1 cellular context compared by ENCODE assay signal in genomic region chr10:110226926-110227641, GRCh38.
TF ChIP-seq lines count a peak whose summit lies in the region.

No MANE protein-coding gene starts in this region.

TF ChIP-seq in HEK293, 187 proteins besides CTCF, POLR2A, EP300 and RAD21 (continued from another document and continues in another):
- TF ChIP-seq, protein P1, sequence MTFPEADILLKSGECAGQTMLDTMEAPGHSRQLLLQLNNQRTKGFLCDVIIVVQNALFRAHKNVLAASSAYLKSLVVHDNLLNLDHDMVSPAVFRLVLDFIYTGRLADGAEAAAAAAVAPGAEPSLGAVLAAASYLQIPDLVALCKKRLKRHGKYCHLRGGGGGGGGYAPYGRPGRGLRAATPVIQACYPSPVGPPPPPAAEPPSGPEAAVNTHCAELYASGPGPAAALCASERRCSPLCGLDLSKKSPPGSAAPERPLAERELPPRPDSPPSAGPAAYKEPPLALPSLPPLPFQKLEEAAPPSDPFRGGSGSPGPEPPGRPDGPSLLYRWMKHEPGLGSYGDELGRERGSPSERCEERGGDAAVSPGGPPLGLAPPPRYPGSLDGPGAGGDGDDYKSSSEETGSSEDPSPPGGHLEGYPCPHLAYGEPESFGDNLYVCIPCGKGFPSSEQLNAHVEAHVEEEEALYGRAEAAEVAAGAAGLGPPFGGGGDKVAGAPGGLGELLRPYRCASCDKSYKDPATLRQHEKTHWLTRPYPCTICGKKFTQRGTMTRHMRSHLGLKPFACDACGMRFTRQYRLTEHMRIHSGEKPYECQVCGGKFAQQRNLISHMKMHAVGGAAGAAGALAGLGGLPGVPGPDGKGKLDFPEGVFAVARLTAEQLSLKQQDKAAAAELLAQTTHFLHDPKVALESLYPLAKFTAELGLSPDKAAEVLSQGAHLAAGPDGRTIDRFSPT (tag by site-specific recombination; IDR thresholded peaks at IDR 0.05) = no peak
- no peak for TF ChIP-seq ZNF114 (tag by site-specific recombination; IDR thresholded peaks at IDR 0.05)
- no peak for TF ChIP-seq SETDB1 (IDR thresholded peaks at IDR 0.05; ENCODE audit: insufficient read length, low read length)
- TF ChIP-seq, protein P2, sequence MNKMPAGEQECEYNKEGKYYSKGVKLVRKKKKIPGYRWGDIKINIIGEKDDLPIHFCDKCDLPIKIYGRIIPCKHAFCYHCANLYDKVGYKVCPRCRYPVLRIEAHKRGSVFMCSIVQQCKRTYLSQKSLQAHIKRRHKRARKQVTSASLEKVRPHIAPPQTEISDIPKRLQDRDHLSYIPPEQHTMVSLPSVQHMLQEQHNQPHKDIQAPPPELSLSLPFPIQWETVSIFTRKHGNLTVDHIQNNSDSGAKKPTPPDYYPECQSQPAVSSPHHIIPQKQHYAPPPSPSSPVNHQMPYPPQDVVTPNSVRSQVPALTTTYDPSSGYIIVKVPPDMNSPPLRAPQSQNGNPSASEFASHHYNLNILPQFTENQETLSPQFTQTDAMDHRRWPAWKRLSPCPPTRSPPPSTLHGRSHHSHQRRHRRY (tag by site-specific recombination; IDR thresholded peaks at IDR 0.05) = no peak
- no peak for TF ChIP-seq ZNF843 (tag by site-specific recombination; IDR thresholded peaks at IDR 0.05)
- TF ChIP-seq ZNF155 (tag by site-specific recombination; IDR thresholded peaks at IDR 0.05) = no peak
- TF ChIP-seq ZNF184 (tag by site-specific recombination; IDR thresholded peaks at IDR 0.05) = no peak
- TF ChIP-seq KLF7 (tag by site-specific recombination; IDR thresholded peaks at IDR 0.05; ENCODE audit: borderline replicate concordance) = peak; percentile 76
- TF ChIP-seq, protein P3, sequence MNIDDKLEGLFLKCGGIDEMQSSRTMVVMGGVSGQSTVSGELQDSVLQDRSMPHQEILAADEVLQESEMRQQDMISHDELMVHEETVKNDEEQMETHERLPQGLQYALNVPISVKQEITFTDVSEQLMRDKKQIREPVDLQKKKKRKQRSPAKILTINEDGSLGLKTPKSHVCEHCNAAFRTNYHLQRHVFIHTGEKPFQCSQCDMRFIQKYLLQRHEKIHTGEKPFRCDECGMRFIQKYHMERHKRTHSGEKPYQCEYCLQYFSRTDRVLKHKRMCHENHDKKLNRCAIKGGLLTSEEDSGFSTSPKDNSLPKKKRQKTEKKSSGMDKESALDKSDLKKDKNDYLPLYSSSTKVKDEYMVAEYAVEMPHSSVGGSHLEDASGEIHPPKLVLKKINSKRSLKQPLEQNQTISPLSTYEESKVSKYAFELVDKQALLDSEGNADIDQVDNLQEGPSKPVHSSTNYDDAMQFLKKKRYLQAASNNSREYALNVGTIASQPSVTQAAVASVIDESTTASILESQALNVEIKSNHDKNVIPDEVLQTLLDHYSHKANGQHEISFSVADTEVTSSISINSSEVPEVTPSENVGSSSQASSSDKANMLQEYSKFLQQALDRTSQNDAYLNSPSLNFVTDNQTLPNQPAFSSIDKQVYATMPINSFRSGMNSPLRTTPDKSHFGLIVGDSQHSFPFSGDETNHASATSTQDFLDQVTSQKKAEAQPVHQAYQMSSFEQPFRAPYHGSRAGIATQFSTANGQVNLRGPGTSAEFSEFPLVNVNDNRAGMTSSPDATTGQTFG (tag by site-specific recombination; IDR thresholded peaks at IDR 0.05; ENCODE audit: borderline replicate concordance) = no peak
- TF ChIP-seq ZNF76 (tag by site-specific recombination; IDR thresholded peaks at IDR 0.05; ENCODE audit: borderline replicate concordance, low read depth) = 0 out of 2 replicates have a peak, but pooled peaks have one; percentile 31
- no peak for TF ChIP-seq ZSCAN18 (tag by site-specific recombination; IDR thresholded peaks at IDR 0.05)
- no peak for TF ChIP-seq ZNF19 (tag by site-specific recombination; IDR thresholded peaks at IDR 0.05; ENCODE audit: low read depth)
- no peak; the same call in 1 of the 2 replicates for TF ChIP-seq ZNF366 (tag by site-specific recombination; conservative IDR thresholded peaks at IDR 0.05)
- no peak for TF ChIP-seq ZNF629 (tag by site-specific recombination; IDR thresholded peaks at IDR 0.05)
- TF ChIP-seq ZNF202 (tag by site-specific recombination; IDR thresholded peaks at IDR 0.05; ENCODE audit: borderline replicate concordance) = no peak
- no peak for TF ChIP-seq ZNF138 (tag by site-specific recombination; IDR thresholded peaks at IDR 0.05; ENCODE audit: borderline replicate concordance)
- no peak for TF ChIP-seq ZNF311 (tag by site-specific recombination; IDR thresholded peaks at IDR 0.05; ENCODE audit: borderline replicate concordance)
- TF ChIP-seq, protein P4, sequence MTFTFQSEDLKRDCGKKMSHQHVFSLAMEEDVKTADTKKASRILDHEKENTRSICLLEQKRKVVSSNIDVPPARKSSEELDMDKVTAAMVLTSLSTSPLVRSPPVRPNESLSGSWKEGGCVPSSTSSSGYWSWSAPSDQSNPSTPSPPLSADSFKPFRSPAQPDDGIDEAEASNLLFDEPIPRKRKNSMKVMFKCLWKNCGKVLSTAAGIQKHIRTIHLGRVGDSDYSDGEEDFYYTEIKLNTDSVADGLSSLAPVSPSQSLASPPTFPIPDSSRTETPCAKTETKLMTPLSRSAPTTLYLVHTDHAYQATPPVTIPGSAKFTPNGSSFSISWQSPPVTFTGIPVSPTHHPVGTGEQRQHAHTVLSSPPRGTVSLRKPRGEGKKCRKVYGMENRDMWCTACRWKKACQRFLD (tag by site-specific recombination; IDR thresholded peaks at IDR 0.05) = no peak
- TF ChIP-seq ZNF623 (tag by site-specific recombination; IDR thresholded peaks at IDR 0.05) = no peak
- no peak for TF ChIP-seq ZSCAN23 (tag by site-specific recombination; IDR thresholded peaks at IDR 0.05)
- no peak for TF ChIP-seq ZNF830 (tag by site-specific recombination; IDR thresholded peaks at IDR 0.05; ENCODE audit: low read depth)
- no peak for TF ChIP-seq ZNF660 (tag by site-specific recombination; IDR thresholded peaks at IDR 0.05)
- TF ChIP-seq SP2 (tag by site-specific recombination; IDR thresholded peaks at IDR 0.05) = peak; percentile 71
- no peak for TF ChIP-seq GLI2 (tag by site-specific recombination; IDR thresholded peaks at IDR 0.05; ENCODE audit: borderline replicate concordance, low read depth)
- TF ChIP-seq ZNF529 (tag by site-specific recombination; IDR thresholded peaks at IDR 0.05; ENCODE audit: insufficient replicate concordance) = no peak
- no peak for TF ChIP-seq WT1 (tag by site-specific recombination; IDR thresholded peaks at IDR 0.05)
- TF ChIP-seq, protein P5, sequence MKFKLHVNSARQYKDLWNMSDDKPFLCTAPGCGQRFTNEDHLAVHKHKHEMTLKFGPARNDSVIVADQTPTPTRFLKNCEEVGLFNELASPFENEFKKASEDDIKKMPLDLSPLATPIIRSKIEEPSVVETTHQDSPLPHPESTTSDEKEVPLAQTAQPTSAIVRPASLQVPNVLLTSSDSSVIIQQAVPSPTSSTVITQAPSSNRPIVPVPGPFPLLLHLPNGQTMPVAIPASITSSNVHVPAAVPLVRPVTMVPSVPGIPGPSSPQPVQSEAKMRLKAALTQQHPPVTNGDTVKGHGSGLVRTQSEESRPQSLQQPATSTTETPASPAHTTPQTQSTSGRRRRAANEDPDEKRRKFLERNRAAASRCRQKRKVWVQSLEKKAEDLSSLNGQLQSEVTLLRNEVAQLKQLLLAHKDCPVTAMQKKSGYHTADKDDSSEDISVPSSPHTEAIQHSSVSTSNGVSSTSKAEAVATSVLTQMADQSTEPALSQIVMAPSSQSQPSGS (tag by site-specific recombination; IDR thresholded peaks at IDR 0.05; ENCODE audit: low read depth) = no peak
- TF ChIP-seq, protein P6, sequence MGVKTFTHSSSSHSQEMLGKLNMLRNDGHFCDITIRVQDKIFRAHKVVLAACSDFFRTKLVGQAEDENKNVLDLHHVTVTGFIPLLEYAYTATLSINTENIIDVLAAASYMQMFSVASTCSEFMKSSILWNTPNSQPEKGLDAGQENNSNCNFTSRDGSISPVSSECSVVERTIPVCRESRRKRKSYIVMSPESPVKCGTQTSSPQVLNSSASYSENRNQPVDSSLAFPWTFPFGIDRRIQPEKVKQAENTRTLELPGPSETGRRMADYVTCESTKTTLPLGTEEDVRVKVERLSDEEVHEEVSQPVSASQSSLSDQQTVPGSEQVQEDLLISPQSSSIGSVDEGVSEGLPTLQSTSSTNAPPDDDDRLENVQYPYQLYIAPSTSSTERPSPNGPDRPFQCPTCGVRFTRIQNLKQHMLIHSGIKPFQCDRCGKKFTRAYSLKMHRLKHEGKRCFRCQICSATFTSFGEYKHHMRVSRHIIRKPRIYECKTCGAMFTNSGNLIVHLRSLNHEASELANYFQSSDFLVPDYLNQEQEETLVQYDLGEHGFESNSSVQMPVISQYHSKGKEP (tag by site-specific recombination; IDR thresholded peaks at IDR 0.05) = no peak
- TF ChIP-seq, protein P7, sequence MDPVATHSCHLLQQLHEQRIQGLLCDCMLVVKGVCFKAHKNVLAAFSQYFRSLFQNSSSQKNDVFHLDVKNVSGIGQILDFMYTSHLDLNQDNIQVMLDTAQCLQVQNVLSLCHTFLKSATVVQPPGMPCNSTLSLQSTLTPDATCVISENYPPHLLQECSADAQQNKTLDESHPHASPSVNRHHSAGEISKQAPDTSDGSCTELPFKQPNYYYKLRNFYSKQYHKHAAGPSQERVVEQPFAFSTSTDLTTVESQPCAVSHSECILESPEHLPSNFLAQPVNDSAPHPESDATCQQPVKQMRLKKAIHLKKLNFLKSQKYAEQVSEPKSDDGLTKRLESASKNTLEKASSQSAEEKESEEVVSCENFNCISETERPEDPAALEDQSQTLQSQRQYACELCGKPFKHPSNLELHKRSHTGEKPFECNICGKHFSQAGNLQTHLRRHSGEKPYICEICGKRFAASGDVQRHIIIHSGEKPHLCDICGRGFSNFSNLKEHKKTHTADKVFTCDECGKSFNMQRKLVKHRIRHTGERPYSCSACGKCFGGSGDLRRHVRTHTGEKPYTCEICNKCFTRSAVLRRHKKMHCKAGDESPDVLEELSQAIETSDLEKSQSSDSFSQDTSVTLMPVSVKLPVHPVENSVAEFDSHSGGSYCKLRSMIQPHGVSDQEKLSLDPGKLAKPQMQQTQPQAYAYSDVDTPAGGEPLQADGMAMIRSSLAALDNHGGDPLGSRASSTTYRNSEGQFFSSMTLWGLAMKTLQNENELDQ (tag by site-specific recombination; IDR thresholded peaks at IDR 0.05; ENCODE audit: low read depth) = no peak
- TF ChIP-seq, protein P8, sequence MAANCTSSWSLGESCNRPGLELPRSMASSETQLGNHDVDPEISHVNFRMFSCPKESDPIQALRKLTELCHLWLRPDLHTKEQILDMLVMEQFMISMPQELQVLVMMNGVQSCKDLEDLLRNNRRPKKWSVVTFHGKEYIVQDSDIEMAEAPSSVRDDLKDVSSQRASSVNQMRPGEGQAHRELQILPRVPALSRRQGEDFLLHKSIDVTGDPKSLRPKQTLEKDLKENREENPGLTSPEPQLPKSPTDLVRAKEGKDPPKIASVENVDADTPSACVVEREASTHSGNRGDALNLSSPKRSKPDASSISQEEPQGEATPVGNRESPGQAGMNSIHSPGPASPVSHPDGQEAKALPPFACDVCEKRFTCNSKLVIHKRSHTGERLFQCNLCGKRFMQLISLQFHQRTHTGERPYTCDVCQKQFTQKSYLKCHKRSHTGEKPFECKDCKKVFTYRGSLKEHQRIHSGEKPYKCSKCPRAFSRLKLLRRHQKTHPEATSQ (tag by site-specific recombination; IDR thresholded peaks at IDR 0.05) = peak; percentile 87
- TF ChIP-seq ZNF555 (tag by site-specific recombination; conservative IDR thresholded peaks at IDR 0.05) = no peak
- no peak for TF ChIP-seq ZNF157 (tag by site-specific recombination; IDR thresholded peaks at IDR 0.05)
- TF ChIP-seq ZNF10 (tag by site-specific recombination; IDR thresholded peaks at IDR 0.05) = no peak
- TF ChIP-seq ZNF621 (tag by site-specific recombination; IDR thresholded peaks at IDR 0.05) = no peak
- TF ChIP-seq, protein P9, sequence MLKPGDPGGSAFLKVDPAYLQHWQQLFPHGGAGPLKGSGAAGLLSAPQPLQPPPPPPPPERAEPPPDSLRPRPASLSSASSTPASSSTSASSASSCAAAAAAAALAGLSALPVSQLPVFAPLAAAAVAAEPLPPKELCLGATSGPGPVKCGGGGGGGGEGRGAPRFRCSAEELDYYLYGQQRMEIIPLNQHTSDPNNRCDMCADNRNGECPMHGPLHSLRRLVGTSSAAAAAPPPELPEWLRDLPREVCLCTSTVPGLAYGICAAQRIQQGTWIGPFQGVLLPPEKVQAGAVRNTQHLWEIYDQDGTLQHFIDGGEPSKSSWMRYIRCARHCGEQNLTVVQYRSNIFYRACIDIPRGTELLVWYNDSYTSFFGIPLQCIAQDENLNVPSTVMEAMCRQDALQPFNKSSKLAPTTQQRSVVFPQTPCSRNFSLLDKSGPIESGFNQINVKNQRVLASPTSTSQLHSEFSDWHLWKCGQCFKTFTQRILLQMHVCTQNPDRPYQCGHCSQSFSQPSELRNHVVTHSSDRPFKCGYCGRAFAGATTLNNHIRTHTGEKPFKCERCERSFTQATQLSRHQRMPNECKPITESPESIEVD (tag by site-specific recombination; IDR thresholded peaks at IDR 0.05) = no peak
- peak; percentile 80; the same call in 1 of the 2 replicates for TF ChIP-seq GLI4 (tag by site-specific recombination; IDR thresholded peaks at IDR 0.05)
- no peak for TF ChIP-seq ZNF404 (tag by site-specific recombination; IDR thresholded peaks at IDR 0.05)
- TF ChIP-seq ZNF221 (tag by site-specific recombination; IDR thresholded peaks at IDR 0.05; ENCODE audit: borderline replicate concordance) = no peak
- no peak for TF ChIP-seq MYNN (tag by site-specific recombination; IDR thresholded peaks at IDR 0.05; ENCODE audit: borderline replicate concordance)
- TF ChIP-seq IKZF3 (tag by site-specific recombination; IDR thresholded peaks at IDR 0.05) = no peak
- no peak for TF ChIP-seq ZNF132 (tag by site-specific recombination; IDR thresholded peaks at IDR 0.05; ENCODE audit: borderline replicate concordance)
- TF ChIP-seq ZNF792 (tag by site-specific recombination; IDR thresholded peaks at IDR 0.05) = no peak
- no peak for TF ChIP-seq ZNF37A (tag by site-specific recombination; IDR thresholded peaks at IDR 0.05)
- no peak for TF ChIP-seq ZNF837 (tag by site-specific recombination; IDR thresholded peaks at IDR 0.05)
- no peak for TF ChIP-seq ZNF23 (tag by site-specific recombination; IDR thresholded peaks at IDR 0.05; ENCODE audit: borderline replicate concordance)
- no peak for TF ChIP-seq SCRT2 (tag by site-specific recombination; IDR thresholded peaks at IDR 0.05)
- 0 out of 2 replicates have a peak, but pooled peaks have one; percentile 35 for TF ChIP-seq ZBTB7A (tag by site-specific recombination; IDR thresholded peaks at IDR 0.05; ENCODE audit: low read depth)
- no peak for TF ChIP-seq ZNF391 (tag by site-specific recombination; IDR thresholded peaks at IDR 0.05; ENCODE audit: borderline replicate concordance, low read depth)
- no peak for TF ChIP-seq ZNF2 (tag by site-specific recombination; IDR thresholded peaks at IDR 0.05)
